8 cellular contexts compared by ENCODE assay signal in genomic region chr14:50676814-50677516, GRCh38. TPM values are rescaled to one million over a fixed set of nuclear protein-coding genes. Genes with fewer than 3 reads are reported as not detected.
A peak's percentile ranks its signal among the peaks of the same experiment; 100 is the strongest.
DNase-seq lines count a peak whose midpoint lies in the region; ATAC-seq and TF ChIP-seq lines count a peak whose summit lies in the region.

No MANE protein-coding gene starts in this region.

- no peak overlapping the region for H2BK5ac ChIP-seq in neuronal stem cell (ENCODE audit: low read length)

- peak; percentile 31 for DNase-seq in GM13976 (ENCODE audit: low spot score)
- DNase-seq in GM23248: no peak
- no peak for DNase-seq in SK-N-SH
- no peak for DNase-seq in neuronal stem cell (ENCODE audit: low spot score)
- DNase-seq in NCI-H748 (lab: John Stamatoyannopoulos, UW; ENCODE audit: unreplicated experiment): no peak
- no peak for DNase-seq in OCI-M2 (lab: John Stamatoyannopoulos, UW; ENCODE audit: unreplicated experiment)

- H3K27me3 ChIP-seq in GM23248 (replicated peaks; ENCODE audit: insufficient read depth) (no peaks in the 10 kb centered on the region), SK-N-SH (ENCODE audit: insufficient read depth) (no peaks in the 10 kb centered on the region), neuronal stem cell (ENCODE audit: control insufficient read depth in 3 of 3, insufficient read depth in 3 of 3, low read depth in 1 of 3, low read length in 3 of 3) (no peaks in the 10 kb centered on the region)

- H4K20me1 ChIP-seq in GM23248 (ENCODE audit: insufficient read depth) (no peaks in the 10 kb centered on the region), SK-N-SH (ENCODE audit: insufficient read depth) (no peaks in the 10 kb centered on the region)

- peak overlapping the region; percentile 63 for H3K27ac ChIP-seq in GM23248
- peak overlapping the region; percentile 73 to 84 for H3K27ac ChIP-seq in SK-N-SH (ENCODE audit: low read depth in 2 of 2, low read length in 1 of 2)
- H3K27ac ChIP-seq in neuronal stem cell (replicated peaks; ENCODE audit: low read length): no peak overlapping the region

- peak overlapping the region; percentile 73 for H3K4me2 ChIP-seq in GM23248 (ENCODE audit: unreplicated experiment)
- H3K4me2 ChIP-seq in SK-N-SH: peak overlapping the region; percentile 74
- no peak overlapping the region for H3K4me2 ChIP-seq in neuronal stem cell (ENCODE audit: insufficient read depth, low read length, poor library complexity, severe bottlenecking)

- H3F3A ChIP-seq in GM23248 (ENCODE audit: insufficient read depth) (peaks cover 31% of the 10 kb centered on the region), SK-N-SH (replicated peaks; ENCODE audit: insufficient read depth) (peaks cover 24% of the 10 kb centered on the region)

- H3K9ac ChIP-seq in GM23248: peak overlapping the region; percentile 28; the same call in 1 of the 2 replicates
- peak overlapping the region; percentile 46; the same call in 1 of the 2 replicates for H3K9ac ChIP-seq in SK-N-SH
- no peak overlapping the region for H3K9ac ChIP-seq in neuronal stem cell (ENCODE audit: low read depth, low read length, poor library complexity)

- H2AK5ac ChIP-seq in neuronal stem cell (ENCODE audit: low read depth, low read length): no peak overlapping the region

- no peak overlapping the region for H4K8ac ChIP-seq in neuronal stem cell (ENCODE audit: low read depth, low read length)

- H3K4me1 ChIP-seq in GM23248 (ENCODE audit: insufficient read depth) (peaks cover 36% of the 10 kb centered on the region), SK-N-SH (ENCODE audit: control insufficient read depth in 1 of 2, insufficient read depth in 2 of 2, low read depth in 1 of 2, low read length in 1 of 2) (peaks cover 0 to 15% of the 10 kb centered on the region in 2 experiments; a peak in 3 of 4 replicates), neuronal stem cell (ENCODE audit: control insufficient read depth in 2 of 2, insufficient read depth in 1 of 2, low read depth in 1 of 2, low read length in 2 of 2) (peaks cover 0 to 3% of the 10 kb centered on the region in 2 donors)

- H2BK120ac ChIP-seq in neuronal stem cell (ENCODE audit: low read depth, low read length): no peak overlapping the region

- no peak overlapping the region for H3K23ac ChIP-seq in neuronal stem cell (ENCODE audit: low read depth, low read length, poor library complexity)

- H3K9me2 ChIP-seq in GM23248 (ENCODE audit: insufficient read depth) (no peaks in the 10 kb centered on the region; the same call in 1 of the 2 replicates), SK-N-SH (no peaks in the 10 kb centered on the region)

- peak overlapping the region; percentile 76 for H2AFZ ChIP-seq in GM23248
- peak overlapping the region; percentile 85; the same call in 1 of the 2 replicates for H2AFZ ChIP-seq in SK-N-SH (ENCODE audit: low read depth)
- peak overlapping the region; percentile 19 for H2AFZ ChIP-seq in neuronal stem cell (ENCODE audit: low read length)

- POLR2A ChIA-PET in SK-N-SH (lab: Yijun Ruan, JAX): interaction anchor here (1.7 kb wide), 1 partner anchor 9 kb away, joined by 6 read pairs; the partner anchor contains the start of gene SAV1

- H3K4me3 ChIP-seq in GM23248 (peak overlapping the region; percentile 53), SK-N-SH (ENCODE audit: low read depth in 2 of 2, low read length in 1 of 2) (no peak overlapping the region), neuronal stem cell (ENCODE audit: low read length in 2 of 2) (no peak overlapping the region)

- CTCF ChIA-PET in SK-N-SH (lab: Yijun Ruan, JAX): no interaction called here

- no peak overlapping the region for H4K91ac ChIP-seq in neuronal stem cell (ENCODE audit: low read depth, low read length, poor library complexity)

- no peak for ATAC-seq in esophagus mucosa
- no peak for ATAC-seq in HG02840 (IDR thresholded peaks at IDR 0.05; ENCODE audit: low FRiP score, unreplicated experiment)

- no peak overlapping the region for H3K18ac ChIP-seq in neuronal stem cell (ENCODE audit: low read length)

- no peak overlapping the region for H3K14ac ChIP-seq in neuronal stem cell (ENCODE audit: low read length)

- H3K9me3 ChIP-seq in GM23248 (ENCODE audit: low read depth) (no peaks in the 10 kb centered on the region), SK-N-SH (no peaks in the 10 kb centered on the region; the same call in 1 of the 2 replicates), neuronal stem cell (replicated peaks in 1 of 2; ENCODE audit: control insufficient read depth in 2 of 2, insufficient read depth in 1 of 2, low read depth in 1 of 2, low read length in 2 of 2) (no peaks in the 10 kb centered on the region)

- TF ChIP-seq RAD21 in SK-N-SH (IDR thresholded peaks at IDR 0.05; ENCODE audit: low read length): no peak

- H3K79me1 ChIP-seq in neuronal stem cell (ENCODE audit: low read depth, low read length): no peaks in the 10 kb centered on the region

- no peaks in the 10 kb centered on the region for H3K79me2 ChIP-seq in GM23248 (ENCODE audit: insufficient read depth)
- no peaks in the 10 kb centered on the region for H3K79me2 ChIP-seq in SK-N-SH (ENCODE audit: insufficient read depth)

- no peak overlapping the region for H2BK12ac ChIP-seq in neuronal stem cell (ENCODE audit: low read length)

- 90% methylated on average over 7 of the region's 7 CpGs for WGBS in GM23248 (ENCODE audit: low coverage in 1 of 2, low lambda C conversion rate in 2 of 2, missing lambda C conversion rate in 2 of 2), 2 experiments
- 87% methylated on average over 7 of the region's 7 CpGs for WGBS in SK-N-SH (ENCODE audit: low lambda C conversion rate)
- no CpG with 5 or more reads among the region's 7 CpGs for WGBS in neuronal stem cell (ENCODE audit: extremely low coverage in 2 of 2, insufficient read length in 2 of 2, insufficient replicate concordance in 1 of 2), 2 donors

- H2BK15ac ChIP-seq in neuronal stem cell (ENCODE audit: low read length): no peak overlapping the region

- no peak for TF ChIP-seq EP300 in SK-N-SH (IDR thresholded peaks at IDR 0.05; ENCODE audit: borderline replicate concordance in 1 of 2, low read depth in 1 of 2, low read length in 1 of 2)

- no peak overlapping the region for H3K4ac ChIP-seq in neuronal stem cell (ENCODE audit: low read length)

- TF ChIP-seq CTCF in GM13976 (IDR thresholded peaks at IDR 0.05; ENCODE audit: borderline replicate concordance, control extremely low read depth, extremely low read depth, insufficient read depth, missing control alignments) (no peak), SK-N-SH (IDR thresholded peaks at IDR 0.05) (no peak)

- in situ Hi-C loops in GM13976 (cut with MboI; ENCODE audit: low sequenced_read_pairs, unreplicated experiment): no loop called here
- in situ Hi-C loops in GM23248 (cut with MboI): no loop called here

- H3K36me3 ChIP-seq in GM23248 (ENCODE audit: low read depth): no peaks in the 10 kb centered on the region
- H3K36me3 ChIP-seq in SK-N-SH (replicated peaks in 1 of 2; ENCODE audit: control insufficient read depth in 1 of 2, insufficient read depth in 2 of 2, low read length in 1 of 2): no peaks in the 10 kb centered on the region
- no peaks in the 10 kb centered on the region for H3K36me3 ChIP-seq in neuronal stem cell (replicated peaks in 1 of 2; ENCODE audit: control insufficient read depth in 2 of 2, insufficient read depth in 2 of 2, low read length in 2 of 2)

TF ChIP-seq in SK-N-SH, 30 proteins besides CTCF, POLR2A, EP300 and RAD21:
- TF ChIP-seq GATA2 (CRISPR knock-in tag; IDR thresholded peaks at IDR 0.05): no peak
- TF ChIP-seq, protein P1, sequence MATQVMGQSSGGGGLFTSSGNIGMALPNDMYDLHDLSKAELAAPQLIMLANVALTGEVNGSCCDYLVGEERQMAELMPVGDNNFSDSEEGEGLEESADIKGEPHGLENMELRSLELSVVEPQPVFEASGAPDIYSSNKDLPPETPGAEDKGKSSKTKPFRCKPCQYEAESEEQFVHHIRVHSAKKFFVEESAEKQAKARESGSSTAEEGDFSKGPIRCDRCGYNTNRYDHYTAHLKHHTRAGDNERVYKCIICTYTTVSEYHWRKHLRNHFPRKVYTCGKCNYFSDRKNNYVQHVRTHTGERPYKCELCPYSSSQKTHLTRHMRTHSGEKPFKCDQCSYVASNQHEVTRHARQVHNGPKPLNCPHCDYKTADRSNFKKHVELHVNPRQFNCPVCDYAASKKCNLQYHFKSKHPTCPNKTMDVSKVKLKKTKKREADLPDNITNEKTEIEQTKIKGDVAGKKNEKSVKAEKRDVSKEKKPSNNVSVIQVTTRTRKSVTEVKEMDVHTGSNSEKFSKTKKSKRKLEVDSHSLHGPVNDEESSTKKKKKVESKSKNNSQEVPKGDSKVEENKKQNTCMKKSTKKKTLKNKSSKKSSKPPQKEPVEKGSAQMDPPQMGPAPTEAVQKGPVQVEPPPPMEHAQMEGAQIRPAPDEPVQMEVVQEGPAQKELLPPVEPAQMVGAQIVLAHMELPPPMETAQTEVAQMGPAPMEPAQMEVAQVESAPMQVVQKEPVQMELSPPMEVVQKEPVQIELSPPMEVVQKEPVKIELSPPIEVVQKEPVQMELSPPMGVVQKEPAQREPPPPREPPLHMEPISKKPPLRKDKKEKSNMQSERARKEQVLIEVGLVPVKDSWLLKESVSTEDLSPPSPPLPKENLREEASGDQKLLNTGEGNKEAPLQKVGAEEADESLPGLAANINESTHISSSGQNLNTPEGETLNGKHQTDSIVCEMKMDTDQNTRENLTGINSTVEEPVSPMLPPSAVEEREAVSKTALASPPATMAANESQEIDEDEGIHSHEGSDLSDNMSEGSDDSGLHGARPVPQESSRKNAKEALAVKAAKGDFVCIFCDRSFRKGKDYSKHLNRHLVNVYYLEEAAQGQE (IDR thresholded peaks at IDR 0.05; ENCODE audit: low read depth, low read length): no peak
- no peak for TF ChIP-seq GABPA (IDR thresholded peaks at IDR 0.05; ENCODE audit: low read depth)
- no peak for TF ChIP-seq CHD2 (IDR thresholded peaks at IDR 0.05; ENCODE audit: low read length, partially characterized antibody)

RNA-seq across cellular contexts. Expression of gene SAV1, which starts 8.9 kb away (rescaled TPM):
- total RNA-seq in GM23248 (2014; rRNA removed; shearing (Covaris generic)): 15.3 and 30.2 TPM in 2 replicates
- polyA plus RNA-seq in GM23248 (2016; fragmentation: Nextera tagmentation; extraction: Ambion mirVana): 27.1 and 28.6 TPM in 2 replicates
- 8.9 and 9.2 TPM in 2 replicates for polyA plus RNA-seq in SK-N-SH (2012; rRNA removed)
- 14.4 and 17.2 TPM in 2 replicates for polyA plus RNA-seq in SK-N-SH (2012; cell fraction: cytosol; rRNA removed)
- 3.5 and 6.3 TPM in 2 replicates for polyA plus RNA-seq in SK-N-SH (2012; cell fraction: nucleus; rRNA removed)
- 29.2 TPM for polyA plus RNA-seq in neuronal stem cell (2013, experiment 1 of 2)
- polyA plus RNA-seq in neuronal stem cell (2013, experiment 2 of 2): 30.1 TPM
- total RNA-seq in esophagus mucosa: 16.4 TPM

Comparison
In these comparisons a context has a peak if more than half of its experiments do, and no peak if none do; other contexts are left out.
1. H2AFZ ChIP-seq: peak in every context shown above with its lines; median percentile 85 in SK-N-SH; 76 in GM23248; 19 in neuronal stem cell.